In genomic region chr9:133188006-133188842, GRCh38 we compare ENCODE assay signal across 2 cellular contexts.
TF ChIP-seq lines count a peak whose summit lies in the region.

No MANE protein-coding gene starts in this region.

TF ChIP-seq in WTC11, 78 proteins besides CTCF, POLR2A, EP300 and RAD21 (continued from another document):
- TF ChIP-seq ZMAT4 (CRISPR knock-in tag; IDR thresholded peaks at IDR 0.05) (no peak), ZNF219 (CRISPR knock-in tag; IDR thresholded peaks at IDR 0.05; ENCODE audit: borderline replicate concordance) (no peak), MXD4 (CRISPR knock-in tag; IDR thresholded peaks at IDR 0.05; ENCODE audit: borderline replicate concordance) (no peak), ELF4 (CRISPR knock-in tag; IDR thresholded peaks at IDR 0.05; ENCODE audit: low read depth) (no peak), HMGA2 (CRISPR knock-in tag; IDR thresholded peaks at IDR 0.05) (no peak), EMX1 (CRISPR knock-in tag; IDR thresholded peaks at IDR 0.05) (no peak), ZNF281 (CRISPR knock-in tag; IDR thresholded peaks at IDR 0.05) (no peak)

TF ChIP-seq in neural cell, 6 proteins besides CTCF, POLR2A, EP300 and RAD21 (continued from another document):
- no peak for TF ChIP-seq REST (IDR thresholded peaks at IDR 0.05; ENCODE audit: borderline replicate concordance)
- no peak for TF ChIP-seq EZH2 (IDR thresholded peaks at IDR 0.05; ENCODE audit: borderline replicate concordance, insufficient read depth, low read length, poor library complexity, severe bottlenecking)
